In the genomic region with DNA sequence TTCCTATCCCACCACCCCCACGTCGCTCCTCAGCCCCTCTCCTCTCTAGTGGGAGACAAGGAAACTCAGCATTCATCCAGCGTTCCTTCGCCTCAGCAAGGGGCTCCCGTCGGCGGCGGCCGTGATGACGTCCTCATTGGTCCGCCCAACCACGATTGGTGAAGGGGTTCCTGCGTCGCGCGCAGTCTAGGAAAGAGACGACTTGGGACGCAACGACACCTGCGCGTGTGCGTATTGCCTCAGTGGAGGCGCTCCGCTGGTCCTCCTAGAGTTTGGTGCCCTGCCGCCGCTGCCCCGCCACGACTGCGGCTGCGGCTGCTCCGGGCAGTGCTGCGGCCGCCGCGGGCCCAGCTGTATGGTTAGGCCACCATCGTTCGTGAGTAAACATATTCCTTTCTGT, we compare ENCODE assay signal across 22 cellular contexts. TPM values are rescaled to one million over a fixed set of nuclear protein-coding genes. Genes with fewer than 3 reads are reported as not detected.
DNase-seq lines count a peak whose midpoint lies in the region; ATAC-seq and TF ChIP-seq lines count a peak whose summit lies in the region.
"Had no signal": no experiment of that assay in that cellular context is flagged by ENCODE, and none has a peak within 500 bp of the region (broad histone marks: within the 10 kb centered on the region; RNA-seq: fewer than 3 reads in every experiment).

No MANE protein-coding gene starts in this region.

- peak overlapping the region; percentile 32 for H3K4me3 ChIP-seq in choroid plexus epithelial cell (ENCODE audit: low read depth, low read length)
- H3K4me3 ChIP-seq in testis: peak overlapping the region; percentile 45 to 52
- H3K4me3 ChIP-seq in body of pancreas: no peak overlapping the region
- H3K4me3 ChIP-seq in left ventricle myocardium inferior: no peak overlapping the region
- H3K4me3 ChIP-seq in suprapubic skin: no peak overlapping the region
- H3K4me3 ChIP-seq: colonic mucosa, psoas muscle, stomach, upper lobe of left lung had no signal

- 60 to 75% methylated on average over 37 of the region's 37 CpGs for WGBS in testis, 2 donors
- WGBS in body of pancreas, 2 donors: 76 to 95% methylated on average over 29 to 37 of the region's 37 CpGs
- WGBS in suprapubic skin: 91% methylated on average over 37 of the region's 37 CpGs

- H3K9me3 ChIP-seq in testis (no peaks in the 10 kb centered on the region), body of pancreas (no peaks in the 10 kb centered on the region), left ventricle myocardium inferior (replicated peaks) (peaks cover 28% of the 10 kb centered on the region), suprapubic skin (peaks cover 5% of the 10 kb centered on the region)
- H3K9me3 ChIP-seq: colonic mucosa had no signal

- peak; percentile 6 for DNase-seq in stimulated activated CD4-positive, alpha-beta T cell treated with anti-CD3 and anti-CD28 coated beads, Interleukin-4, amount 100 ng/mL, for 24 hours
- DNase-seq in stimulated activated CD4-positive, alpha-beta T cell treated with anti-CD3 and anti-CD28 coated beads, Interleukin-4, amount 100 ng/mL, for 4 hours: no peak
- DNase-seq in choroid plexus epithelial cell (ENCODE audit: low read depth) (no peak), testis (peak; percentile 77), body of pancreas (no peak), left ventricle myocardium inferior (no peak), suprapubic skin (ENCODE audit: low spot score in 2 of 2) (no peak)
- DNase-seq: activated CD4-positive, alpha-beta T cell treated with anti-CD3 and anti-CD28 coated beads for 1 hour; colonic mucosa; DMS53; glutamatergic neuron; NCI-H1417 treated with DMSO at 0.1 percent for 48 hours; NCI-H524 treated with DMSO at 0.1 percent for 48 hours; psoas muscle; stimulated activated CD4-positive, alpha-beta T cell treated with anti-CD3 and anti-CD28 coated beads, Interleukin-1b, Interleukin-23, amount 100 ng/mL, for 48 hours; stomach had no signal

- no peak overlapping the region for H3K27ac ChIP-seq in testis
- H3K27ac ChIP-seq in body of pancreas: no peak overlapping the region
- no peak overlapping the region for H3K27ac ChIP-seq in left ventricle myocardium inferior (replicated peaks)
- H3K27ac ChIP-seq in suprapubic skin: no peak overlapping the region
- H3K27ac ChIP-seq: colonic mucosa, psoas muscle, stomach, upper lobe of left lung had no signal

- no peak for TF ChIP-seq EP300 in suprapubic skin (IDR thresholded peaks at IDR 0.05)

- TF ChIP-seq POLR2A in testis (IDR thresholded peaks at IDR 0.05) (no peak), body of pancreas (IDR thresholded peaks at IDR 0.05) (no peak), suprapubic skin (IDR thresholded peaks at IDR 0.05) (no peak)

- intact Hi-C loops in testis (cut with DNase I; ENCODE audit: low total_unique reads): no loop called here
- intact Hi-C loops in body of pancreas (cut with DNase I): no loop called here
- intact Hi-C loops in left ventricle myocardium inferior (cut with micrococcal nuclease): no loop called here

- H3K4me1 ChIP-seq in testis (no peaks in the 10 kb centered on the region), body of pancreas (no peaks in the 10 kb centered on the region), left ventricle myocardium inferior (no peaks in the 10 kb centered on the region), suprapubic skin (no peaks in the 10 kb centered on the region)
- H3K4me1 ChIP-seq: colonic mucosa, psoas muscle, stomach, upper lobe of left lung had no signal

- ATAC-seq in HG03442 (IDR thresholded peaks at IDR 0.05; ENCODE audit: unreplicated experiment): peak; percentile 94
- no peak for ATAC-seq in body of pancreas
- ATAC-seq: activated naive CD4-positive, alpha-beta T cell treated with anti-CD3 and anti-CD28 coated beads, Interleukin-2, amount 50 U/mL, for 72 hours; left lobe of liver; psoas muscle; SK-N-SH treated with all-trans-retinoic acid at 6 μM for 48 hours had no signal

- TF ChIP-seq CTCF in choroid plexus epithelial cell (conservative IDR thresholded peaks at IDR 0.05; ENCODE audit: low read depth, low read length) (no peak), testis (IDR thresholded peaks at IDR 0.05) (no peak), body of pancreas (IDR thresholded peaks at IDR 0.05) (no peak), left ventricle myocardium inferior (IDR thresholded peaks at IDR 0.05; ENCODE audit: borderline replicate concordance) (no peak), suprapubic skin (IDR thresholded peaks at IDR 0.05) (no peak)

- H3K36me3 ChIP-seq in testis (ENCODE audit: low read depth, missing control alignments) (no peaks in the 10 kb centered on the region), body of pancreas (replicated peaks in 1 of 2; ENCODE audit: insufficient read depth in 1 of 2, low read depth in 2 of 2) (no peaks in the 10 kb centered on the region), left ventricle myocardium inferior (peaks cover 14% of the 10 kb centered on the region), suprapubic skin (no peaks in the 10 kb centered on the region)
- H3K36me3 ChIP-seq: colonic mucosa, upper lobe of left lung had no signal

- H3K27me3 ChIP-seq in testis: no peaks in the 10 kb centered on the region
- H3K27me3 ChIP-seq in body of pancreas: no peaks in the 10 kb centered on the region
- no peaks in the 10 kb centered on the region for H3K27me3 ChIP-seq in left ventricle myocardium inferior (ENCODE audit: low read depth)
- H3K27me3 ChIP-seq in suprapubic skin: no peaks in the 10 kb centered on the region
- H3K27me3 ChIP-seq: colonic mucosa, stomach, upper lobe of left lung had no signal

RNA-seq across cellular contexts. Expression of a gene that starts 56.6 kb away (rescaled TPM):
- total RNA-seq in testis: 1 to 10 TPM; 3.8 to 5.3 TPM
- 16.0 TPM for polyA plus RNA-seq in testis (ENCODE audit: insufficient read depth, low read depth, low replicate concordance)
- total RNA-seq in body of pancreas: under 1 TPM in 1 of 2 donors, not detected in 1; 0.52 TPM
- total RNA-seq in left ventricle myocardium inferior: 0.71 TPM
- 1 to 10 TPM in 2 of 4 donors, not detected in 2; 1.1 to 1.8 TPM for total RNA-seq in suprapubic skin
- polyA plus RNA-seq: IgD-negative memory B cell had no signal

Comparison
In these comparisons a context has a peak if more than half of its experiments do, and no peak if none do; other contexts are left out.
1. DNase-seq: peak in stimulated activated CD4-positive, alpha-beta T cell treated with anti-CD3 and anti-CD28 coated beads, Interleukin-4, amount 100 ng/mL, for 24 hours (single experiment) and testis (single experiment); none in stimulated activated CD4-positive, alpha-beta T cell treated with anti-CD3 and anti-CD28 coated beads, Interleukin-4, amount 100 ng/mL, for 4 hours (0 of 2), choroid plexus epithelial cell (single experiment), body of pancreas (0 of 4), left ventricle myocardium inferior (single experiment) and suprapubic skin (0 of 2).
2. H3K4me3 ChIP-seq: peak in choroid plexus epithelial cell (single experiment) and testis (2 of 2); none in body of pancreas (0 of 2), left ventricle myocardium inferior (single experiment) and suprapubic skin (single experiment).